In the genomic region with DNA sequence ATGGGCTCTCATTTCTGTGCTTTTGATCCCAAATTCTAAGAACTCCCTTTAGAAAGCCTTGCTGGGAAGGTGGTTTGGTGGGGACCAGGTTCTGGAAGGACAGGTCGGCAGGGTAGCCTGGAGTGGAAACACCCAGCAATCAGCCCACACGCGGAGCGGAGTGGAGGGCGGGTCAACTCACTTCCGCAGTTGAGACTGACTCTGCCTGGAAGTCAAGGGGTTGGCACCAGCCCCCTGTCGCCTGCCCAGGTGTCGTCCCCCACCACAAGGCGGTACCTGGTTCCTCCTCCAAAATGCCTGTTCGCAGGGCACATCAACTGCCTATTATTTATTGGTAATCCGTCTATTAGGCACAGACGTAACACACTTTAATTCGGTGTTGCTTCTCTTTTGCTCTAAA, we compare ENCODE assay signal across 15 cellular contexts.
"Had no signal": no experiment of that assay in that cellular context is flagged by ENCODE, and none has a peak within 500 bp of the region (broad histone marks: within the 10 kb centered on the region; RNA-seq: fewer than 3 reads in every experiment).

No MANE protein-coding gene starts in this region.

- H3K9me3 ChIP-seq: gastroesophageal sphincter, lower lobe of right lung, tibial nerve had no signal

- H3K27ac ChIP-seq: epithelial cell of prostate, gastroesophageal sphincter, lower lobe of right lung, tibial nerve had no signal

- H3K4me3 ChIP-seq: gastroesophageal sphincter, lower lobe of right lung, tibial nerve had no signal

- H3K4me1 ChIP-seq: gastroesophageal sphincter, lower lobe of right lung had no signal

- H3K4me3 Mint-ChIP-seq: activated B cell treated with CpG ODN at 0.5 μM for 24 hours; activated CD4-positive, alpha-beta T cell treated with anti-CD3 and anti-CD28 coated beads, Interleukin-2, amount 10 ng/mL, durations not matched to agents 24 days and 14 days; activated naive CD4-positive, alpha-beta T cell treated with anti-CD3 and anti-CD28 coated beads, Interleukin-2, amount 10 ng/mL, durations not matched to agents 7 days and 5 days; activated T-helper 17 cell treated with anti-CD3 and anti-CD28 coated beads, Interleukin-2, amount 50 U/mL, for 72 hours; effector memory CD8-positive, alpha-beta T cell; T-helper 1 cell treated with Interleukin-12 subunit alpha and Interleukin-12 subunit beta and Interleukin-4 antibody, amounts not matched to agents 30 μg/mL and 1 μg/mL, for 36 hours had no signal

- H3K9me3 Mint-ChIP-seq: activated B cell treated with CpG ODN at 0.5 μM for 24 hours; activated CD4-positive, alpha-beta T cell treated with anti-CD3 and anti-CD28 coated beads, Interleukin-2, amount 10 ng/mL, durations not matched to agents 24 days and 14 days; activated T-helper 17 cell treated with anti-CD3 and anti-CD28 coated beads, Interleukin-2, amount 50 U/mL, for 72 hours; T-helper 1 cell treated with Interleukin-12 subunit alpha and Interleukin-12 subunit beta and Interleukin-4 antibody, amounts not matched to agents 30 μg/mL and 1 μg/mL, for 36 hours had no signal

- DNase-seq: activated B cell treated with CpG ODN at 0.5 μM for 24 hours; activated CD4-positive, alpha-beta T cell treated with anti-CD3 and anti-CD28 coated beads, Interleukin-2, amount 10 ng/mL, durations not matched to agents 24 days and 14 days; activated naive CD4-positive, alpha-beta T cell treated with anti-CD3 and anti-CD28 coated beads, Interleukin-2, amount 10 ng/mL, durations not matched to agents 7 days and 5 days; activated T-cell treated with anti-CD3 and anti-CD28 coated beads for 4 hours; central memory CD4-positive, alpha-beta T cell; effector memory CD8-positive, alpha-beta T cell; lower lobe of right lung; naive B cell; stimulated activated CD4-positive, alpha-beta T cell treated with anti-CD3 and anti-CD28 coated beads, Interleukin-15, amount 100 ng/mL, for 24 hours; stimulated activated CD4-positive, alpha-beta T cell treated with anti-CD3 and anti-CD28 coated beads, Interleukin-4, amount 100 ng/mL, for 4 hours had no signal

- H3K4me1 Mint-ChIP-seq: activated B cell treated with CpG ODN at 0.5 μM for 24 hours; activated CD4-positive, alpha-beta T cell treated with anti-CD3 and anti-CD28 coated beads, Interleukin-2, amount 10 ng/mL, durations not matched to agents 24 days and 14 days; activated naive CD4-positive, alpha-beta T cell treated with anti-CD3 and anti-CD28 coated beads, Interleukin-2, amount 10 ng/mL, durations not matched to agents 7 days and 5 days; activated T-helper 17 cell treated with anti-CD3 and anti-CD28 coated beads, Interleukin-2, amount 50 U/mL, for 72 hours had no signal

- ATAC-seq: activated T-helper 17 cell treated with anti-CD3 and anti-CD28 coated beads, Interleukin-2, amount 50 U/mL, for 72 hours; effector memory CD8-positive, alpha-beta T cell; gastroesophageal sphincter; lower lobe of right lung had no signal

- H3K36me3 Mint-ChIP-seq: activated naive CD4-positive, alpha-beta T cell treated with anti-CD3 and anti-CD28 coated beads, Interleukin-2, amount 10 ng/mL, durations not matched to agents 7 days and 5 days; naive B cell had no signal

- H3K27ac Mint-ChIP-seq: activated B cell treated with CpG ODN at 0.5 μM for 24 hours; activated CD4-positive, alpha-beta T cell treated with anti-CD3 and anti-CD28 coated beads, Interleukin-2, amount 10 ng/mL, durations not matched to agents 24 days and 14 days; activated naive CD4-positive, alpha-beta T cell treated with anti-CD3 and anti-CD28 coated beads, Interleukin-2, amount 10 ng/mL, durations not matched to agents 7 days and 5 days; activated T-helper 17 cell treated with anti-CD3 and anti-CD28 coated beads, Interleukin-2, amount 50 U/mL, for 72 hours; effector memory CD8-positive, alpha-beta T cell; T-helper 1 cell treated with Interleukin-12 subunit alpha and Interleukin-12 subunit beta and Interleukin-4 antibody, amounts not matched to agents 30 μg/mL and 1 μg/mL, for 36 hours had no signal

- H3K36me3 ChIP-seq: gastroesophageal sphincter, lower lobe of right lung, tibial nerve had no signal
